In the genomic region with DNA sequence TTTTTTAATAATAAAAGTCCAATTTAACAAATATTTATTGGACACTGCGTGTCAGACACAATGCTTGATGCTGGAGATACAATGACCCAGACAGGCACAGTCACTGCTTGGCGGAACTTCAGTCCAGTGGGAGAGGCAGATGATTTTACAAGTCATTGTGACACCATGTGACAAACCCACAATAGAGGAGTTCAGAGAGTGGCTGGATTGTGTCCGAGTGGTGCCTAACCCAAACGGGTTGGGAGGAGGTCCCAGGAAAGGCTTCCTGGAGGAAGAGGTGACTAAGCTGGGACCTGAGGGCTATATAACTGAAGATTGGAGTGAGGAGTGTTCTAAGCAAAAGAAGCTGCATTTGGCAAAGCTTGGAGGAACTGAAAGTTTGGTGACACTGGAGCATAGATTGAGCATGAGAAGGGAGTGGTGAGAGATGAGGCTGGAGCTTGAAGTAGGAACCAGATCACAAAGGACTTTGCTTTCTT, we compare ENCODE assay signal across 8 cellular contexts. TPM values are rescaled to one million over a fixed set of nuclear protein-coding genes. Genes with fewer than 3 reads are reported as not detected.
DNase-seq lines count a peak whose midpoint lies in the region; ATAC-seq and TF ChIP-seq lines count a peak whose summit lies in the region.

No MANE protein-coding gene starts in this region.

- H3K9me1 ChIP-seq in IMR-90 (ENCODE audit: insufficient read depth, low read length): peaks cover 4% of the 10 kb centered on the region

- H3K36me3 Mint-ChIP-seq in H9 (ENCODE audit: insufficient read depth in 1 of 3, low read depth in 3 of 3): no peaks in the 10 kb centered on the region

- H2BK120ac ChIP-seq in IMR-90 (ENCODE audit: low read depth, low read length): no peak overlapping the region
- H2BK120ac ChIP-seq in H9 (ENCODE audit: low read depth, low read length, poor library complexity, severe bottlenecking): no peak overlapping the region

- peaks cover 25 to 65% of the 10 kb centered on the region in 2 experiments for H3K79me1 ChIP-seq in IMR-90 (ENCODE audit: low read depth in 1 of 2, low read length in 2 of 2)
- H3K79me1 ChIP-seq in H9 (ENCODE audit: insufficient read depth, low read depth, low read length, poor library complexity, severe bottlenecking): no peaks in the 10 kb centered on the region

- dilution Hi-C loops in IMR-90 (cut with HindIII; ENCODE audit: low sequenced_read_pairs, unreplicated experiment): no loop called here

- H4K5ac ChIP-seq in IMR-90 (ENCODE audit: low read depth, low read length) (no peak overlapping the region), H9 (ENCODE audit: insufficient read length, low read depth, low read length) (no peak overlapping the region)

- TF ChIP-seq EP300 in esophagus muscularis mucosa (IDR thresholded peaks at IDR 0.05): no peak

- in situ Hi-C loops in IMR-90 (cut with MboI; ENCODE audit: low sequenced_read_pairs) (no loop called here), GM13977 (cut with MboI; ENCODE audit: low pct_unique_long_range_greater_than_20kb, low sequenced_read_pairs, unreplicated experiment) (no loop called here)

- H4K20me1 ChIP-seq in IMR-90 (ENCODE audit: insufficient read depth, low read length): peaks cover 5% of the 10 kb centered on the region; the same call in 1 of the 2 replicates
- H4K20me1 ChIP-seq in H9 (ENCODE audit: control insufficient read depth, insufficient read depth, insufficient read length): no peaks in the 10 kb centered on the region

- CTCF ChIA-PET in IMR-90 (lab: Yijun Ruan, JAX): no interaction called here

- no peak overlapping the region for H2BK20ac ChIP-seq in IMR-90 (ENCODE audit: low read depth, low read length)
- H2BK20ac ChIP-seq in H9 (ENCODE audit: low read depth, low read length, poor library complexity, severe bottlenecking): no peak overlapping the region

- no peak overlapping the region for H3K27ac Mint-ChIP-seq in H9

- peak; percentile 59 for ATAC-seq in GM18867 (IDR thresholded peaks at IDR 0.05; ENCODE audit: unreplicated experiment)
- ATAC-seq in IMR-90 (ENCODE audit: low read depth): no peak
- ATAC-seq in omental fat pad (ENCODE audit: low FRiP score): peak; percentile 40

- H2BK15ac ChIP-seq in IMR-90 (ENCODE audit: low read depth, low read length) (no peak overlapping the region), H9 (ENCODE audit: low read depth, low read length) (no peak overlapping the region)

- 47% methylated on average over 3 of the region's 4 CpGs; no CpG with 5 or more reads in 1 of the 2 experiments for WGBS in IMR-90 (ENCODE audit: extremely low coverage in 2 of 2, insufficient read length in 1 of 2), 2 experiments
- WGBS in esophagus muscularis mucosa: 57% methylated on average over 4 of the region's 4 CpGs
- no CpG with 5 or more reads among the region's 4 CpGs for WGBS in H9 (ENCODE audit: extremely low coverage, insufficient read length, low lambda C conversion rate)

- POLR2A ChIA-PET in IMR-90 (lab: Charles Lee; ENCODE audit: unreplicated experiment): no interaction called here

- H3K9ac ChIP-seq in IMR-90 (ENCODE audit: low read depth, low read length) (no peak overlapping the region), H9 (ENCODE audit: extremely low read depth, insufficient read length, low read length) (no peak overlapping the region)

- H3K9me3 Mint-ChIP-seq in H9: no peaks in the 10 kb centered on the region

- H3K4me1 ChIP-seq in IMR-90 (ENCODE audit: control insufficient read depth, insufficient read depth, low read length) (no peaks in the 10 kb centered on the region), esophagus muscularis mucosa (peaks cover 20 to 29% (median 22%) of the 10 kb centered on the region in 4 donors), H9 (ENCODE audit: insufficient read depth, low read length) (0 out of 2 replicates have a peak, but pooled peaks cover 3% of the 10 kb centered on the region)

- no peak overlapping the region for H3T11ph ChIP-seq in H9 (ENCODE audit: low read length)

- H2AK5ac ChIP-seq in IMR-90 (ENCODE audit: low read depth, low read length) (no peak overlapping the region), H9 (ENCODE audit: insufficient read length, low read length) (no peak overlapping the region)

- peaks cover 0 to 3% of the 10 kb centered on the region in 2 experiments; a peak in 2 of 4 replicates for H3K4me1 Mint-ChIP-seq in H9

- H4K91ac ChIP-seq in IMR-90 (ENCODE audit: insufficient read depth, low read depth, low read length) (no peak overlapping the region), H9 (ENCODE audit: insufficient read length, low read depth, low read length) (no peak overlapping the region)

- no peak for TF ChIP-seq RAD21 in IMR-90 (IDR thresholded peaks at IDR 0.05; ENCODE audit: low read length)

- no peak overlapping the region for H2AFZ ChIP-seq in IMR-90 (replicated peaks; ENCODE audit: low read length, poor library complexity)
- H2AFZ ChIP-seq in H9 (ENCODE audit: low read length): no peak overlapping the region

- H2BK5ac ChIP-seq in IMR-90 (ENCODE audit: low read depth, low read length, poor library complexity, severe bottlenecking): no peak overlapping the region
- H2BK5ac ChIP-seq in H9 (ENCODE audit: insufficient read length, low read length): no peak overlapping the region

- DNase-seq in IMR-90 (no peak), coronary artery (ENCODE audit: low spot score) (no peak), omental fat pad (ENCODE audit: low spot score) (no peak), GM13977 (ENCODE audit: low spot score) (no peak), NCI-H526 treated with DMSO at 0.1 percent for 48 hours (lab: John Stamatoyannopoulos, UW) (no peak), esophagus muscularis mucosa (ENCODE audit: extremely low spot score) (no peak), H9 (no peak)

- H3K4me3 ChIP-seq in IMR-90 (ENCODE audit: insufficient read depth, low read depth, low read length): no peak overlapping the region
- peak overlapping the region; percentile 26 for H3K4me3 ChIP-seq in coronary artery
- no peak overlapping the region for H3K4me3 ChIP-seq in esophagus muscularis mucosa

- H2AK9ac ChIP-seq in IMR-90 (replicated peaks; ENCODE audit: low read depth, low read length, poor library complexity): no peak overlapping the region

- no TSS peak for BruUV-seq in IMR-90 (replicated peaks; lab: Mats Ljungman, UMichigan)

- H3K4ac ChIP-seq in IMR-90 (ENCODE audit: low read depth, low read length) (no peak overlapping the region), H9 (ENCODE audit: low read depth, low read length) (no peak overlapping the region)

- no peak overlapping the region for H3K4me3 Mint-ChIP-seq in H9

- H4K8ac ChIP-seq in IMR-90 (ENCODE audit: low read depth in 2 of 2, low read length in 2 of 2) (no peak overlapping the region), H9 (replicated peaks; ENCODE audit: insufficient read length, low read depth, low read length) (no peak overlapping the region)

- H2BK12ac ChIP-seq in H9 (ENCODE audit: insufficient read length, low read depth, low read length): no peak overlapping the region

- no peak overlapping the region for H3K4me2 ChIP-seq in IMR-90 (ENCODE audit: low read depth, low read length)
- no peak overlapping the region for H3K4me2 ChIP-seq in H9 (ENCODE audit: insufficient read depth, insufficient read length, low read length)

- intact Hi-C loops in IMR-90 (cut with micrococcal nuclease): no loop called here
- intact Hi-C loops in esophagus muscularis mucosa (cut with DNase I): no loop called here

- H3K9me3 ChIP-seq in IMR-90 (ENCODE audit: control insufficient read depth, insufficient read depth, low read length) (peaks cover 5% of the 10 kb centered on the region), esophagus muscularis mucosa (no peaks in the 10 kb centered on the region), H9 (ENCODE audit: control insufficient read depth, low read depth, low read length) (no peaks in the 10 kb centered on the region)

- TF ChIP-seq CTCF in IMR-90 (conservative IDR thresholded peaks at IDR 0.05; ENCODE audit: low read depth, low read length): no peak
- no peak for TF ChIP-seq CTCF in coronary artery (IDR thresholded peaks at IDR 0.05)
- TF ChIP-seq CTCF in omental fat pad (IDR thresholded peaks at IDR 0.05): no peak
- no peak for TF ChIP-seq CTCF in GM13977 (IDR thresholded peaks at IDR 0.05; ENCODE audit: extremely low read depth, insufficient read depth, missing control alignments)
- TF ChIP-seq CTCF in esophagus muscularis mucosa (IDR thresholded peaks at IDR 0.05): no peak
- no peak for TF ChIP-seq CTCF in H9 (conservative IDR thresholded peaks at IDR 0.05)

- H3K14ac ChIP-seq in IMR-90 (replicated peaks; ENCODE audit: low read depth, low read length) (peak overlapping the region; percentile 18; the same call in 1 of the 2 replicates), H9 (ENCODE audit: insufficient read depth, low read length) (no peak overlapping the region)

- TF ChIP-seq POLR2A in IMR-90 (IDR thresholded peaks at IDR 0.05; ENCODE audit: low read depth, low read length): no peak
- no peak for TF ChIP-seq POLR2A in esophagus muscularis mucosa (IDR thresholded peaks at IDR 0.05; ENCODE audit: low read depth)

- H3K18ac ChIP-seq in IMR-90 (ENCODE audit: low read depth, low read length) (no peak overlapping the region), H9 (ENCODE audit: insufficient read length, low read depth, low read length) (no peak overlapping the region)

- H3K36me3 ChIP-seq in IMR-90 (ENCODE audit: control insufficient read depth, insufficient read depth, low read length) (0 out of 2 replicates have a peak, but pooled peaks cover 2% of the 10 kb centered on the region), esophagus muscularis mucosa (no peaks in the 10 kb centered on the region)

- no peaks in the 10 kb centered on the region for H3K79me2 ChIP-seq in H9 (ENCODE audit: insufficient read depth, low read length)

- H3K27ac ChIP-seq in IMR-90 (ENCODE audit: insufficient read depth, low read length) (no peak overlapping the region), coronary artery (peak overlapping the region; percentile 74 to 79), esophagus muscularis mucosa (replicated peaks in 1 of 4) (peak overlapping the region in 2 of 4 donors; percentile 36 to 40), H9 (ENCODE audit: insufficient read length, low read depth, low read length) (no peak overlapping the region)

- peak overlapping the region; percentile 15; the same call in 1 of the 2 replicates for H3K23ac ChIP-seq in IMR-90 (ENCODE audit: low read depth, low read length)
- no peak overlapping the region for H3K23ac ChIP-seq in H9 (ENCODE audit: insufficient read length, low read depth, low read length)

- no peak overlapping the region for H3K56ac ChIP-seq in IMR-90 (ENCODE audit: extremely low read depth, insufficient read depth, low read length)
- H3K56ac ChIP-seq in H9 (ENCODE audit: insufficient read length, low read depth, low read length): no peak overlapping the region

- H3K23me2 ChIP-seq in H9 (ENCODE audit: insufficient read length, low read depth, low read length, poor library complexity, severe bottlenecking): no peaks in the 10 kb centered on the region

- no peaks in the 10 kb centered on the region for H3K27me3 Mint-ChIP-seq in H9 (ENCODE audit: low read depth)

- H3K27me3 ChIP-seq in IMR-90 (ENCODE audit: control insufficient read depth, insufficient read depth, low read length) (no peaks in the 10 kb centered on the region), esophagus muscularis mucosa (no peaks in the 10 kb centered on the region), H9 (ENCODE audit: insufficient read depth, low read length) (no peaks in the 10 kb centered on the region)

RNA-seq across cellular contexts. Expression of gene CRTC3, which starts 41.4 kb away (rescaled TPM):
- total RNA-seq in IMR-90 (2012; rRNA removed) (4.7 and 6.7 TPM in 2 replicates), omental fat pad (10 to 100 TPM; 31.5 to 52.8 (median 44.3) TPM), esophagus muscularis mucosa (10 to 100 TPM; 46.4 to 66.8 (median 59.8) TPM), H9 (2021) (3.9 TPM in 2 replicates)
- 14.8 and 17.3 TPM in 2 replicates for polyA plus RNA-seq in IMR-90 (2012; rRNA removed)
- 7.9 and 10.2 TPM in 2 replicates for polyA plus RNA-seq in IMR-90 (2012; cell fraction: cytosol; rRNA removed)
- 34.6 and 47.3 TPM in 2 replicates for polyA plus RNA-seq in IMR-90 (2012; cell fraction: nucleus; rRNA removed; ENCODE audit: low replicate concordance)

Comparison
In these comparisons a context has a peak if more than half of its experiments do, and no peak if none do; other contexts are left out.
1. H3K27ac ChIP-seq: peak in coronary artery (2 of 2); none in IMR-90 (single experiment) and H9 (single experiment).